8 cellular contexts compared by ENCODE assay signal in genomic region chr11:45805305-45806071, GRCh38. TPM values are rescaled to one million over a fixed set of nuclear protein-coding genes. Genes with fewer than 3 reads are reported as not detected.
DNase-seq lines count a peak whose midpoint lies in the region; ATAC-seq and TF ChIP-seq lines count a peak whose summit lies in the region.

No MANE protein-coding gene starts in this region.

- peaks cover under 1% of the 10 kb centered on the region for H3K36me3 ChIP-seq in breast epithelium

- H3K4me1 ChIP-seq in breast epithelium = peaks cover 14 to 26% of the 10 kb centered on the region in 2 donors

- intact Hi-C loops in breast epithelium (cut with DNase I; ENCODE audit: low total_unique reads) = no loop called here

- H3K9me3 Mint-ChIP-seq in stimulated activated naive B cell treated with anti-CD40 and anti-IgM and Interleukin-4, amounts not matched to agents 10 μg/mL and 1 μg/mL and 100 μg/mL, for 72 hours = peaks cover 0 to 2% of the 10 kb centered on the region in 2 donors

- peak overlapping the region; percentile 94 for H3K27ac Mint-ChIP-seq in stimulated activated naive B cell treated with anti-CD40 and anti-IgM and Interleukin-4, amounts not matched to agents 10 μg/mL and 1 μg/mL and 100 μg/mL, for 72 hours

- peak overlapping the region; percentile 87 for H3K4me3 ChIP-seq in HFF-Myc (replicated peaks; ENCODE audit: low read depth, low read length)
- peak overlapping the region; percentile 78 to 94 (median 87) for H3K4me3 ChIP-seq in breast epithelium

- peak overlapping the region; percentile 94 to 97 for H3K4me3 Mint-ChIP-seq in stimulated activated naive B cell treated with anti-CD40 and anti-IgM and Interleukin-4, amounts not matched to agents 10 μg/mL and 1 μg/mL and 100 μg/mL, for 72 hours

- ATAC-seq in stimulated activated naive B cell treated with anti-CD40 and anti-IgM and Interleukin-4, amounts not matched to agents 10 μg/mL and 1 μg/mL and 100 μg/mL, for 72 hours (replicated peaks) = peak; percentile 6 to 40

- TF ChIP-seq CTCF in HFF-Myc (IDR thresholded peaks at IDR 0.05; ENCODE audit: low read depth, low read length, missing control alignments) (no peak), breast epithelium (IDR thresholded peaks at IDR 0.05) (no peak)

- H3K27me3 Mint-ChIP-seq in stimulated activated naive B cell treated with anti-CD40 and anti-IgM and Interleukin-4, amounts not matched to agents 10 μg/mL and 1 μg/mL and 100 μg/mL, for 72 hours = no peaks in the 10 kb centered on the region

- H3K27ac ChIP-seq in breast epithelium (peak overlapping the region; percentile 94 to 96), layer of hippocampus (ENCODE audit: low read depth, low read length) (peak overlapping the region; percentile 62)

- H3K27me3 ChIP-seq in breast epithelium (no peaks in the 10 kb centered on the region), layer of hippocampus (ENCODE audit: control insufficient read depth, insufficient read depth, low read length) (no peaks in the 10 kb centered on the region)

- no peaks in the 10 kb centered on the region for H3K9me3 ChIP-seq in breast epithelium

- H3K4me1 Mint-ChIP-seq in stimulated activated naive B cell treated with anti-CD40 and anti-IgM and Interleukin-4, amounts not matched to agents 10 μg/mL and 1 μg/mL and 100 μg/mL, for 72 hours = peaks cover 27 to 64% of the 10 kb centered on the region in 2 donors

- DNase-seq in SKM-1 treated with dmso at 0.1 percent for 144 hours (lab: John Stamatoyannopoulos, UW; ENCODE audit: unreplicated experiment) (peak; percentile 48), SKM-1 (lab: John Stamatoyannopoulos, UW; ENCODE audit: unreplicated experiment) (no peak), HFF-Myc (ENCODE audit: extremely low read depth, low read depth) (no peak), NCI-H2171 treated with DMSO at 0.1 percent for 48 hours (lab: John Stamatoyannopoulos, UW) (peak; percentile 35), breast epithelium (ENCODE audit: low spot score in 2 of 2) (peak in 1 of 2 donors; percentile 42), GF-D8 (lab: John Stamatoyannopoulos, UW) (no peak)
- DNase-seq in stimulated activated naive B cell treated with anti-CD40 and anti-IgM and Interleukin-4, amounts not matched to agents 10 μg/mL and 1 μg/mL and 100 μg/mL, for 72 hours = no peak

- TF ChIP-seq POLR2A in breast epithelium (IDR thresholded peaks at IDR 0.05) = no peak

- H3K36me3 Mint-ChIP-seq in stimulated activated naive B cell treated with anti-CD40 and anti-IgM and Interleukin-4, amounts not matched to agents 10 μg/mL and 1 μg/mL and 100 μg/mL, for 72 hours = peaks cover 22 to 26% of the 10 kb centered on the region in 2 donors

RNA-seq across cellular contexts. Expression of gene SLC35C1, which starts 0.5 kb away (rescaled TPM):
- total RNA-seq in breast epithelium = 10 to 100 TPM; 18.1 to 49.1 (median 28.2) TPM

RNA-seq across cellular contexts. Expression of gene CRY2, which starts 41.8 kb away (rescaled TPM):
- total RNA-seq in breast epithelium = 10 to 100 TPM; 44.2 to 54.1 (median 44.3) TPM

Comparison
In these comparisons a context has a peak if more than half of its experiments do, and no peak if none do; other contexts are left out.
1. DNase-seq: peak in SKM-1 treated with dmso at 0.1 percent for 144 hours (single experiment) and NCI-H2171 treated with DMSO at 0.1 percent for 48 hours (single experiment); none in SKM-1 (single experiment), HFF-Myc (single experiment), stimulated activated naive B cell treated with anti-CD40 and anti-IgM and Interleukin-4, amounts not matched to agents 10 μg/mL and 1 μg/mL and 100 μg/mL, for 72 hours (single experiment) and GF-D8 (single experiment).